8 cellular contexts compared by ENCODE assay signal in genomic region chr5:132385321-132386105, GRCh38. TPM values are rescaled to one million over a fixed set of nuclear protein-coding genes. Genes with fewer than 3 reads are reported as not detected.
DNase-seq lines count a peak whose midpoint lies in the region; ATAC-seq and TF ChIP-seq lines count a peak whose summit lies in the region.

No MANE protein-coding gene starts in this region.

- TF ChIP-seq CTCF in RWPE1 (conservative IDR thresholded peaks at IDR 0.05; ENCODE audit: low read depth) = peak; percentile 87
- TF ChIP-seq CTCF in gastroesophageal sphincter (IDR thresholded peaks at IDR 0.05) = peak; percentile 68 to 81 (median 76)
- peak; percentile 65 to 82 (median 76) for TF ChIP-seq CTCF in uterus (IDR thresholded peaks at IDR 0.05)

- H3K27ac ChIP-seq in RWPE1 = peak overlapping the region; percentile 96
- peak overlapping the region in 3 of 4 donors; percentile 48 to 94 (median 92) for H3K27ac ChIP-seq in gastroesophageal sphincter
- peak overlapping the region; percentile 91 to 92 for H3K27ac ChIP-seq in uterus

- H3K4me3 ChIP-seq in gastroesophageal sphincter = no peak overlapping the region
- no peak overlapping the region for H3K4me3 ChIP-seq in uterus

- WGBS in gastroesophageal sphincter (ENCODE audit: low coverage in 1 of 2), 2 donors = 31 to 32% methylated on average over 5 to 8 of the region's 9 CpGs

- CTCF ChIA-PET in RWPE1 (lab: Yijun Ruan, JAX) = interaction anchor here (0.6 to 3.1 kb wide), 15 partner anchors 14 to 439 kb away, joined by 3 to 21 read pairs (median 8); partner anchors contain the start of gene IRF1

- no peaks in the 10 kb centered on the region for H3K9me3 ChIP-seq in gastroesophageal sphincter
- no peaks in the 10 kb centered on the region for H3K9me3 ChIP-seq in uterus

- ATAC-seq in HG03066 (IDR thresholded peaks at IDR 0.05; ENCODE audit: low read depth, unreplicated experiment) (peak; percentile 48), gastroesophageal sphincter (no peak), HG02852 (IDR thresholded peaks at IDR 0.05; ENCODE audit: unreplicated experiment) (no peak)

- TF ChIP-seq EP300 in gastroesophageal sphincter (IDR thresholded peaks at IDR 0.05) = no peak

- DNase-seq in DMS53 treated with DMSO at 0.1 percent for 48 hours (lab: John Stamatoyannopoulos, UW; ENCODE audit: unreplicated experiment) = peak; percentile 43
- peak; percentile 88 for DNase-seq in RWPE1 (ENCODE audit: low spot score)
- DNase-seq in activated naive CD4-positive, alpha-beta T cell treated with Interleukin-2 at 50 U/mL for 16 hours = peak; percentile 61
- peak in 7 of 10 donors; percentile 48 to 90 (median 62) for DNase-seq in posterior cingulate gyrus
- peak; percentile 46 to 62 for DNase-seq in uterus

- H3K4me1 ChIP-seq in gastroesophageal sphincter (peaks cover 23 to 55% (median 48%) of the 10 kb centered on the region in 3 donors), uterus (peaks cover 19 to 20% of the 10 kb centered on the region in 2 donors)

- TF ChIP-seq POLR2A in gastroesophageal sphincter (IDR thresholded peaks at IDR 0.05) (no peak), uterus (IDR thresholded peaks at IDR 0.05) (no peak)

- intact Hi-C loops in posterior cingulate gyrus (cut with DNase I) (loop anchor here (1.0 to 5.0 kb wide), 2 partner anchors 116 to 497 kb away; no protein-coding TSS in a partner anchor), uterus (cut with DNase I; ENCODE audit: low total_unique reads) (no loop called here)

- POLR2A ChIA-PET in RWPE1 (lab: Yijun Ruan, JAX; ENCODE audit: low non-redundant PET) = no interaction called here

- H3K36me3 ChIP-seq in gastroesophageal sphincter (peaks cover 0 to 34% of the 10 kb centered on the region in 2 donors), uterus (no peaks in the 10 kb centered on the region)

- H3K27me3 ChIP-seq in gastroesophageal sphincter (no peaks in the 10 kb centered on the region), uterus (no peaks in the 10 kb centered on the region)

RNA-seq across cellular contexts. Expression of gene SLC22A5, which starts 16.0 kb away (rescaled TPM):
- total RNA-seq in gastroesophageal sphincter = 1 to 10 TPM; 6.5 to 9.6 (median 7.5) TPM
- total RNA-seq in uterus = 10 to 100 TPM in 2 of 4 donors, 1 to 10 TPM in 2; 2.0 to 18.9 (median 10.0) TPM
